Comparison of ENCODE assay signal across 23 cellular contexts in genomic region chr9:131685753-131686706, GRCh38. TPM values are rescaled to one million over a fixed set of nuclear protein-coding genes. Genes with fewer than 3 reads are reported as not detected.
DNase-seq lines count a peak whose midpoint lies in the region; ATAC-seq, FAIRE-seq and TF ChIP-seq lines count a peak whose summit lies in the region.
"Had no signal": no experiment of that assay in that cellular context is flagged by ENCODE, and none has a peak within 500 bp of the region (broad histone marks: within the 10 kb centered on the region; RNA-seq: fewer than 3 reads in every experiment).

No MANE protein-coding gene starts in this region.

- H4K20me1 ChIP-seq in OCI-LY1 (ENCODE audit: insufficient read depth, low read length) (no peaks in the 10 kb centered on the region), HepG2 (ENCODE audit: insufficient read depth, low read length) (no peaks in the 10 kb centered on the region)

- H3K27me3 Mint-ChIP-seq in CD4-positive, alpha-beta T cell, result no peaks in the 10 kb centered on the region
- H3K27me3 Mint-ChIP-seq: activated CD4-positive, alpha-beta memory T cell treated with anti-CD3 and anti-CD28 coated beads for 36 hours; activated naive CD8-positive, alpha-beta T cell; activated T-cell treated with anti-CD3 and anti-CD28 coated beads, Interleukin-2, amount 50 U/mL, for 24 hours; type B pancreatic cell had no signal

- H3K4me3 Mint-ChIP-seq in CD4-positive, alpha-beta T cell, result no peak overlapping the region
- H3K4me3 Mint-ChIP-seq: activated CD4-positive, alpha-beta memory T cell treated with anti-CD3 and anti-CD28 coated beads for 36 hours; activated naive CD8-positive, alpha-beta T cell; activated T-cell treated with anti-CD3 and anti-CD28 coated beads, Interleukin-2, amount 50 U/mL, for 24 hours; neural crest cell; type B pancreatic cell had no signal

- no peak for TF ChIP-seq RAD21 in HepG2 (CRISPR knock-in tag; IDR thresholded peaks at IDR 0.05)

- no peak for ATAC-seq in CD4-positive, alpha-beta T cell (ENCODE audit: poor library complexity)
- no peak for ATAC-seq in HepG2
- no peak for ATAC-seq in HG03521 (IDR thresholded peaks at IDR 0.05; ENCODE audit: unreplicated experiment)
- no peak for ATAC-seq in HG02884 (IDR thresholded peaks at IDR 0.05; ENCODE audit: unreplicated experiment)
- no peak for ATAC-seq in GM21390 (IDR thresholded peaks at IDR 0.05; ENCODE audit: unreplicated experiment)
- ATAC-seq in esophagus mucosa, result no peak

- DNase-seq in CD4-positive, alpha-beta T cell, result no peak
- DNase-seq in GM19239 (ENCODE audit: insufficient read length, low spot score) (no peak), HepG2 (ENCODE audit: low spot score) (no peak)
- DNase-seq: activated CD4-positive, alpha-beta memory T cell treated with anti-CD3 and anti-CD28 coated beads for 36 hours; activated T-cell treated with anti-CD3 and anti-CD28 coated beads, Interleukin-2, amount 50 U/mL, for 24 hours; DMS53; hippocampal formation; IMR-90; mesenchymal stem cell; NCI-H2029; NCI-H510A; SHP77; T-helper 1 cell; WERI-Rb-1 had no signal

- H2AFZ ChIP-seq in OCI-LY1 (ENCODE audit: low read length) (no peak overlapping the region), HepG2 (ENCODE audit: low read length) (no peak overlapping the region)

- H3K4me1 ChIP-seq in OCI-LY1 (ENCODE audit: insufficient read depth, low read length, severe bottlenecking) (peaks cover 37% of the 10 kb centered on the region), HepG2 (ENCODE audit: insufficient read depth, low read length) (peaks cover 15% of the 10 kb centered on the region)

- peak overlapping the region; percentile 10 for H3K27ac Mint-ChIP-seq in CD4-positive, alpha-beta T cell
- H3K27ac Mint-ChIP-seq: activated CD4-positive, alpha-beta memory T cell treated with anti-CD3 and anti-CD28 coated beads for 36 hours; activated naive CD8-positive, alpha-beta T cell; type B pancreatic cell had no signal

- 95% methylated on average over 15 of the region's 15 CpGs for WGBS in HepG2 (ENCODE audit: low lambda C conversion rate)

- FAIRE-seq in GM19239 (lab: Jason Lieb, UNC), result peak; percentile 61
- FAIRE-seq in HepG2 (lab: Jason Lieb, UNC), result no peak
- FAIRE-seq: colon had no signal

- H3K9ac ChIP-seq in OCI-LY1 (ENCODE audit: low read length) (no peak overlapping the region; the same call in 1 of the 2 replicates), HepG2 (ENCODE audit: insufficient read depth, low read depth, low read length) (no peak overlapping the region)

- H3K4me2 ChIP-seq in OCI-LY1 (ENCODE audit: low read length) (peak overlapping the region; percentile 33; the same call in 1 of the 2 replicates), HepG2 (ENCODE audit: low read depth, low read length) (no peak overlapping the region)

- H3K9me3 ChIP-seq in CD4-positive, alpha-beta T cell (ENCODE audit: control insufficient read depth, low read length), result no peaks in the 10 kb centered on the region
- H3K9me3 ChIP-seq in OCI-LY1 (ENCODE audit: low read length) (no peaks in the 10 kb centered on the region), HepG2 (ENCODE audit: low read length) (no peaks in the 10 kb centered on the region)

- no peaks in the 10 kb centered on the region for H3K9me3 Mint-ChIP-seq in CD4-positive, alpha-beta T cell
- H3K9me3 Mint-ChIP-seq: activated CD4-positive, alpha-beta memory T cell treated with anti-CD3 and anti-CD28 coated beads for 36 hours; activated T-cell treated with anti-CD3 and anti-CD28 coated beads, Interleukin-2, amount 50 U/mL, for 24 hours; neural crest cell had no signal

- peaks cover 84% of the 10 kb centered on the region for H3K4me1 Mint-ChIP-seq in CD4-positive, alpha-beta T cell (ENCODE audit: low read depth)

- CTCF ChIA-PET in CD4-positive, alpha-beta T cell (lab: Charles Lee), result no interaction called here
- CTCF ChIA-PET in HepG2 (lab: Yijun Ruan, JAX; ENCODE audit: low intra/inter-chr PET ratio, low total read pairs), result no interaction called here

- in situ Hi-C loops in HepG2 (cut with HindIII; ENCODE audit: extremely low pct_ligation_motif_present, low pct_unique_long_range_greater_than_20kb), result no loop called here

- POLR2A ChIA-PET in CD4-positive, alpha-beta T cell (lab: Charles Lee), result interaction anchor here (0.6 kb wide), 1 partner anchor 126 kb away, joined by 4 read pairs; no protein-coding TSS in a partner anchor
- POLR2A ChIA-PET in HepG2 (lab: Yijun Ruan, JAX), result no interaction called here

- TF ChIP-seq EP300 in HepG2 (IDR thresholded peaks at IDR 0.05; ENCODE audit: low read depth in 2 of 2, low read length in 2 of 2) (no peak), HepG2 (CRISPR knock-in tag; IDR thresholded peaks at IDR 0.05; ENCODE audit: borderline replicate concordance) (no peak)

- no peak for TF ChIP-seq CTCF in CD4-positive, alpha-beta T cell (IDR thresholded peaks at IDR 0.05)
- TF ChIP-seq CTCF in OCI-LY1 (IDR thresholded peaks at IDR 0.05; ENCODE audit: low read length) (no peak), HepG2 (CRISPR knock-in tag; IDR thresholded peaks at IDR 0.05) (no peak)

- H3K79me2 ChIP-seq in OCI-LY1 (ENCODE audit: insufficient read depth, low read length) (peaks cover 38% of the 10 kb centered on the region), HepG2 (ENCODE audit: insufficient read depth, low read length) (peaks cover 6% of the 10 kb centered on the region)

- no peaks in the 10 kb centered on the region for H3K9me2 ChIP-seq in OCI-LY1 (ENCODE audit: low read depth, low read length)

- intact Hi-C loops in CD4-positive, alpha-beta T cell (cut with DNase I, micrococcal nuclease), result no loop called here
- intact Hi-C loops in HepG2 (cut with micrococcal nuclease; ENCODE audit: unreplicated experiment), result no loop called here

- no peak overlapping the region for H3K27ac ChIP-seq in CD4-positive, alpha-beta T cell (ENCODE audit: low read depth, low read length)
- H3K27ac ChIP-seq in OCI-LY1 (ENCODE audit: low read depth, low read length, poor library complexity, severe bottlenecking), result peak overlapping the region; percentile 69
- H3K27ac ChIP-seq in HepG2 (ENCODE audit: extremely low read length, insufficient read depth, low read length), result no peak overlapping the region
- H3K27ac ChIP-seq: WERI-Rb-1 had no signal

- no peak for TF ChIP-seq POLR2A in HepG2 (IDR thresholded peaks at IDR 0.05; ENCODE audit: insufficient read depth in 1 of 2, low read depth in 2 of 2, low read length in 2 of 2)

- H3K4me3 ChIP-seq in OCI-LY1 (ENCODE audit: low read depth, low read length, poor library complexity, severe bottlenecking) (peak overlapping the region; percentile 3), HepG2 (replicated peaks in 1 of 3; ENCODE audit: insufficient read depth in 1 of 3, low read depth in 2 of 3, low read length in 3 of 3) (no peak overlapping the region)

- H3K36me3 Mint-ChIP-seq in CD4-positive, alpha-beta T cell (ENCODE audit: low read depth), result no peaks in the 10 kb centered on the region
- H3K36me3 Mint-ChIP-seq: activated CD4-positive, alpha-beta memory T cell treated with anti-CD3 and anti-CD28 coated beads for 36 hours had no signal

- H3F3A ChIP-seq in OCI-LY1 (ENCODE audit: insufficient read depth, low read length), result no peaks in the 10 kb centered on the region

- H3K27me3 ChIP-seq in CD4-positive, alpha-beta T cell (ENCODE audit: control insufficient read depth, insufficient read depth, low read length), result no peaks in the 10 kb centered on the region
- no peaks in the 10 kb centered on the region for H3K27me3 ChIP-seq in OCI-LY1 (ENCODE audit: insufficient read depth, low read length)
- no peaks in the 10 kb centered on the region for H3K27me3 ChIP-seq in HepG2 (ENCODE audit: control insufficient read depth in 1 of 2, insufficient read depth in 2 of 2, low read length in 2 of 2)

- H3K36me3 ChIP-seq in OCI-LY1 (ENCODE audit: insufficient read depth, low read length) (peaks cover under 1% of the 10 kb centered on the region; the same call in 1 of the 2 replicates), HepG2 (replicated peaks in 1 of 2; ENCODE audit: control insufficient read depth in 1 of 2, insufficient read depth in 2 of 2, low read length in 2 of 2) (no peaks in the 10 kb centered on the region; a peak in 1 of 5 replicates)
- H3K36me3 ChIP-seq: WERI-Rb-1 had no signal

- no TSS peak for BruUV-seq in HepG2 (replicated peaks; lab: Mats Ljungman, UMichigan)

RNA-seq across cellular contexts. Expression of gene RAPGEF1, which starts 53.8 kb away (rescaled TPM):
- total RNA-seq in CD4-positive, alpha-beta T cell, result 100 to 1,000 TPM; 130 to 134 TPM
- 21.2 and 21.7 TPM in 2 replicates for total RNA-seq in HepG2 (2016; rRNA removed; fragmentation: Illumina TruSeq; extraction: Trizol)
- 6.1 and 9.4 TPM in 2 replicates for total RNA-seq in HepG2 (2016; cell fraction: cytosol; rRNA removed; fragmentation: Illumina TruSeq; extraction: Trizol; ENCODE audit: low read depth)
- total RNA-seq in HepG2 (2016; cell fraction: insoluble cytoplasmic fraction; rRNA removed; fragmentation: Illumina TruSeq; extraction: Trizol), result 17.2 and 20.5 TPM in 2 replicates
- 22.7 and 23.5 TPM in 2 replicates for total RNA-seq in HepG2 (2016; cell fraction: membrane; rRNA removed; fragmentation: Illumina TruSeq; extraction: Trizol)
- 15.4 and 18.1 TPM in 2 replicates for total RNA-seq in HepG2 (2016; cell fraction: nucleus; rRNA removed; fragmentation: Illumina TruSeq; extraction: Trizol)
- 38.9 and 46.6 TPM in 2 replicates for polyA plus RNA-seq in HepG2 (2011; rRNA removed)
- polyA plus RNA-seq in HepG2 (2011; cell fraction: cytosol; rRNA removed), result 29.9 and 30.8 TPM in 2 replicates
- 38.0 and 38.2 TPM in 2 replicates for polyA plus RNA-seq in HepG2 (2011; cell fraction: nucleus; rRNA removed)
- polyA plus RNA-seq in HepG2 (2012), result 36.7 and 38.5 TPM in 2 replicates
- polyA plus RNA-seq in HepG2 (2016; cell fraction: cytosol; fragmentation: Illumina TruSeq; extraction: Trizol; ENCODE audit: low read depth), result 2.1 and 3.2 TPM in 2 replicates
- 16.9 and 24.5 TPM in 2 replicates for polyA plus RNA-seq in HepG2 (2016; cell fraction: insoluble cytoplasmic fraction; fragmentation: Illumina TruSeq; extraction: Trizol; ENCODE audit: low read depth)
- polyA plus RNA-seq in HepG2 (2016; cell fraction: membrane; fragmentation: Illumina TruSeq; extraction: Trizol; ENCODE audit: low read depth), result 15.6 and 18.4 TPM in 2 replicates
- 22.7 and 25.7 TPM in 2 replicates for polyA plus RNA-seq in HepG2 (2016; cell fraction: nucleus; fragmentation: Illumina TruSeq; extraction: Trizol; ENCODE audit: insufficient read depth, low read depth)
- 31.8 and 52.5 TPM in 2 replicates for polyA minus RNA-seq in HepG2 (2011; rRNA and poly(A)+ RNA removed; ENCODE audit: low replicate concordance)
- polyA minus RNA-seq in HepG2 (2011; cell fraction: cytosol; rRNA and poly(A)+ RNA removed), result 25.4 and 30.6 TPM in 2 replicates
- polyA minus RNA-seq in HepG2 (2011; cell fraction: nucleus; rRNA and poly(A)+ RNA removed), result 18.2 and 24.7 TPM in 2 replicates
- 21.0 TPM for total RNA-seq in esophagus mucosa
